In genomic region chr1:240234477-240235225, GRCh38 we compare ENCODE assay signal across 18 cellular contexts.
DNase-seq lines count a peak whose midpoint lies in the region; ATAC-seq and TF ChIP-seq lines count a peak whose summit lies in the region.
"Had no signal": no experiment of that assay in that cellular context is flagged by ENCODE, and none has a peak within 500 bp of the region (broad histone marks: within the 10 kb centered on the region; RNA-seq: fewer than 3 reads in every experiment).

No MANE protein-coding gene starts in this region.

- intact Hi-C loops in heart left ventricle (cut with DNase I) = no loop called here

- no peak overlapping the region for H3K4ac ChIP-seq in mesendoderm (ENCODE audit: low read depth, low read length)

- peaks cover 19% of the 10 kb centered on the region for H3K27me3 Mint-ChIP-seq in HFFc6 (ENCODE audit: insufficient read depth)
- H3K27me3 Mint-ChIP-seq: activated naive CD8-positive, alpha-beta T cell treated with anti-CD3 and anti-CD28 coated beads, Interleukin-2, amount 50 U/mL, for 24 hours had no signal

- no peak overlapping the region for H2BK15ac ChIP-seq in mesendoderm (replicated peaks; ENCODE audit: low read depth)

- H3K4me2 ChIP-seq in mesendoderm (ENCODE audit: low read length) = no peak overlapping the region
- H3K4me2 ChIP-seq: PC-9 had no signal

- no peaks in the 10 kb centered on the region for H3K36me3 ChIP-seq in mesendoderm (ENCODE audit: control insufficient read depth, insufficient read depth, low read length)
- no peaks in the 10 kb centered on the region for H3K36me3 ChIP-seq in heart left ventricle
- H3K36me3 ChIP-seq: heart right ventricle, upper lobe of right lung had no signal

- TF ChIP-seq POLR2A in heart left ventricle (IDR thresholded peaks at IDR 0.05) = no peak

- no peak overlapping the region for H3K23ac ChIP-seq in mesendoderm (ENCODE audit: low read length)

- no peak overlapping the region for H3K4me3 ChIP-seq in astrocyte of the spinal cord (ENCODE audit: low read depth, low read length)
- no peak overlapping the region for H3K4me3 ChIP-seq in mesendoderm (ENCODE audit: low read length)
- H3K4me3 ChIP-seq in heart left ventricle = no peak overlapping the region
- H3K4me3 ChIP-seq: heart right ventricle, mucosa of descending colon, PC-9, upper lobe of right lung had no signal

- no CpG with 5 or more reads among the region's 2 CpGs for WGBS in mesendoderm (ENCODE audit: extremely low coverage, insufficient coverage, low lambda C conversion rate)
- WGBS in heart left ventricle, 4 donors = 45 to 50% (median 49%) methylated on average over 2 of the region's 2 CpGs

- no peak overlapping the region for H3K56ac ChIP-seq in mesendoderm (ENCODE audit: low read length)

- H2BK5ac ChIP-seq in mesendoderm (ENCODE audit: low read length) = no peak overlapping the region

- peak overlapping the region; percentile 74 for H3K4me3 Mint-ChIP-seq in HFFc6
- H3K4me3 Mint-ChIP-seq: activated naive CD8-positive, alpha-beta T cell treated with anti-CD3 and anti-CD28 coated beads, Interleukin-2, amount 50 U/mL, for 24 hours; activated T-helper 1 cell treated with anti-CD3 and anti-CD28 coated beads, Interleukin-12 subunit alpha, Interleukin-12 subunit beta, Interleukin-2, Interleukin-4 antibody, amounts not matched to agents 30 ng/mL and 10 ng/mL and 1 ng/mL, durations not matched to agents 14 hours and 24 hours and 36 hours had no signal

- no peak overlapping the region for H3K27ac ChIP-seq in mesendoderm (ENCODE audit: low read depth, low read length)
- no peak overlapping the region for H3K27ac ChIP-seq in heart left ventricle
- H3K27ac ChIP-seq: heart right ventricle, PC-9, upper lobe of right lung had no signal

- H3K9ac ChIP-seq in mesendoderm (ENCODE audit: low read length) = no peak overlapping the region

- no peak overlapping the region for H2BK120ac ChIP-seq in mesendoderm (ENCODE audit: low read depth, low read length)

- TF ChIP-seq CTCF in HFFc6 (IDR thresholded peaks at IDR 0.05) (no peak), astrocyte of the spinal cord (IDR thresholded peaks at IDR 0.05; ENCODE audit: low read depth, low read length) (no peak), heart left ventricle (IDR thresholded peaks at IDR 0.05) (no peak)

- H3K4me1 Mint-ChIP-seq in HFFc6 (ENCODE audit: low read depth) = peaks cover 85% of the 10 kb centered on the region
- H3K4me1 Mint-ChIP-seq: activated naive CD8-positive, alpha-beta T cell treated with anti-CD3 and anti-CD28 coated beads, Interleukin-2, amount 50 U/mL, for 24 hours had no signal

- H3K9me3 ChIP-seq in heart left ventricle = no peaks in the 10 kb centered on the region
- H3K9me3 ChIP-seq: heart right ventricle, mucosa of descending colon, upper lobe of right lung had no signal

- H3K36me3 Mint-ChIP-seq in HFFc6 (ENCODE audit: low read depth) = peaks cover 48% of the 10 kb centered on the region

- no peaks in the 10 kb centered on the region for H3K79me2 ChIP-seq in mesendoderm (ENCODE audit: control insufficient read depth, insufficient read depth, low read length)

- H3K79me1 ChIP-seq in mesendoderm (ENCODE audit: low read length) = no peaks in the 10 kb centered on the region

- peak overlapping the region; percentile 96 for H3K27ac Mint-ChIP-seq in HFFc6
- H3K27ac Mint-ChIP-seq: activated naive CD8-positive, alpha-beta T cell treated with anti-CD3 and anti-CD28 coated beads, Interleukin-2, amount 50 U/mL, for 24 hours; activated T-helper 1 cell treated with anti-CD3 and anti-CD28 coated beads, Interleukin-12 subunit alpha, Interleukin-12 subunit beta, Interleukin-2, Interleukin-4 antibody, amounts not matched to agents 30 ng/mL and 10 ng/mL and 1 ng/mL, durations not matched to agents 14 hours and 24 hours and 36 hours had no signal

- no peak overlapping the region for H4K8ac ChIP-seq in mesendoderm (ENCODE audit: low read depth, low read length)

- in situ Hi-C loops in astrocyte of the spinal cord (cut with HindIII; ENCODE audit: low sequenced_read_pairs) = no loop called here

- H3K4me1 ChIP-seq in mesendoderm (ENCODE audit: control insufficient read depth, low read depth, low read length) (no peaks in the 10 kb centered on the region), heart left ventricle (no peaks in the 10 kb centered on the region)
- H3K4me1 ChIP-seq: heart right ventricle, upper lobe of right lung had no signal

- H3K27me3 ChIP-seq in mesendoderm (ENCODE audit: insufficient read depth, low read length, poor library complexity) = no peaks in the 10 kb centered on the region
- H3K27me3 ChIP-seq in heart left ventricle = no peaks in the 10 kb centered on the region
- H3K27me3 ChIP-seq: heart right ventricle, upper lobe of right lung had no signal

- H3K9me3 Mint-ChIP-seq in HFFc6 = no peaks in the 10 kb centered on the region
- H3K9me3 Mint-ChIP-seq: activated T-helper 1 cell treated with anti-CD3 and anti-CD28 coated beads, Interleukin-12 subunit alpha, Interleukin-12 subunit beta, Interleukin-2, Interleukin-4 antibody, amounts not matched to agents 30 ng/mL and 10 ng/mL and 1 ng/mL, durations not matched to agents 14 hours and 24 hours and 36 hours had no signal

- ATAC-seq in GM21717 (IDR thresholded peaks at IDR 0.05; ENCODE audit: unreplicated experiment) (no peak), heart left ventricle (no peak)
- ATAC-seq: activated naive CD8-positive, alpha-beta T cell treated with anti-CD3 and anti-CD28 coated beads, Interleukin-2, amount 50 U/mL, for 24 hours; heart right ventricle; mucosa of descending colon; upper lobe of right lung had no signal

- no peak overlapping the region for H2AK5ac ChIP-seq in mesendoderm (ENCODE audit: low read length)

- DNase-seq in AG08395 (ENCODE audit: low spot score) (peak; percentile 75), HFFc6 (peak; percentile 80), astrocyte of the spinal cord (ENCODE audit: low read depth, low spot score) (peak; percentile 49), kidney glomerular epithelial cell (lab: John Stamatoyannopoulos, UW) (peak; percentile 18), NCI-H748 treated with DMSO at 0.1 percent for 48 hours (lab: John Stamatoyannopoulos, UW) (no peak), mesendoderm (no peak), heart left ventricle (no peak)
- DNase-seq: activated naive CD8-positive, alpha-beta T cell treated with anti-CD3 and anti-CD28 coated beads, Interleukin-2, amount 50 U/mL, for 24 hours; heart right ventricle; mucosa of descending colon; NCI-H187 treated with DMSO at 0.1 percent for 48 hours; NCI-H526; occipital lobe; PC-9; stimulated activated naive CD4-positive, alpha-beta T cell; upper lobe of right lung had no signal

- H3K18ac ChIP-seq in mesendoderm (ENCODE audit: low read length) = no peak overlapping the region

- H4K5ac ChIP-seq in mesendoderm (ENCODE audit: low read length) = no peak overlapping the region

Comparison
In these comparisons a context has a peak if more than half of its experiments do, and no peak if none do; other contexts are left out.
1. DNase-seq: peak in AG08395 (single experiment), HFFc6 (single experiment), astrocyte of the spinal cord (single experiment) and kidney glomerular epithelial cell (single experiment); none in NCI-H748 treated with DMSO at 0.1 percent for 48 hours (single experiment), mesendoderm (single experiment) and heart left ventricle (0 of 5).